In genomic region chr17:82227629-82228277, GRCh38 we compare ENCODE assay signal across 8 cellular contexts. TPM values are rescaled to one million over a fixed set of nuclear protein-coding genes. Genes with fewer than 3 reads are reported as not detected.
DNase-seq lines count a peak whose midpoint lies in the region; ATAC-seq and TF ChIP-seq lines count a peak whose summit lies in the region.

No MANE protein-coding gene starts in this region.

- H3K9ac ChIP-seq in Loucy (ENCODE audit: low read depth, low read length, poor library complexity, severe bottlenecking) (peak overlapping the region; percentile 99), duodenal mucosa (ENCODE audit: low read depth in 1 of 2, low read length in 2 of 2) (peak overlapping the region; percentile 59 to 72)

- peak overlapping the region in 1 of 3 donors; percentile 84 for H3K27ac Mint-ChIP-seq in CD4-positive, CD25-positive, alpha-beta regulatory T cell
- H3K27ac Mint-ChIP-seq in nephron, result no peak overlapping the region

- no peak for DNase-seq in CD4-positive, CD25-positive, alpha-beta regulatory T cell
- DNase-seq in AG20443 (ENCODE audit: low spot score), result no peak
- no peak for DNase-seq in amniotic stem cell (lab: John Stamatoyannopoulos, UW)
- DNase-seq in GM13976 (ENCODE audit: low spot score), result no peak
- DNase-seq in stimulated activated CD4-positive, alpha-beta T cell treated with anti-CD3 and anti-CD28 coated beads, Interleukin-12 subunit alpha, Interleukin-12 subunit beta, amount 100 ng/mL, for 4 hours, result no peak

- no peak overlapping the region for H3K4me3 ChIP-seq in CD4-positive, CD25-positive, alpha-beta regulatory T cell (ENCODE audit: low read depth, low read length)
- H3K4me3 ChIP-seq in Loucy (ENCODE audit: low read length, poor library complexity, severe bottlenecking) (peak overlapping the region; percentile 93), duodenal mucosa (ENCODE audit: low read depth in 1 of 2, low read length in 2 of 2) (peak overlapping the region; percentile 56 to 71)

- peak overlapping the region; percentile 89 for H3K4me2 ChIP-seq in Loucy (ENCODE audit: low read depth, low read length, poor library complexity, severe bottlenecking)

- no peaks in the 10 kb centered on the region for H3K9me3 ChIP-seq in CD4-positive, CD25-positive, alpha-beta regulatory T cell (ENCODE audit: control insufficient read depth in 2 of 2, low read length in 2 of 2)
- H3K9me3 ChIP-seq in Loucy (ENCODE audit: insufficient read depth, low read depth, low read length) (no peaks in the 10 kb centered on the region), duodenal mucosa (ENCODE audit: control insufficient read depth in 1 of 2, low read length in 2 of 2) (no peaks in the 10 kb centered on the region)

- TF ChIP-seq CTCF in Loucy (conservative IDR thresholded peaks at IDR 0.05; ENCODE audit: low read length), result no peak
- no peak for TF ChIP-seq CTCF in nephron (IDR thresholded peaks at IDR 0.05; ENCODE audit: unreplicated experiment in 3 of 3)
- no peak for TF ChIP-seq CTCF in GM13976 (IDR thresholded peaks at IDR 0.05; ENCODE audit: borderline replicate concordance, control extremely low read depth, extremely low read depth, insufficient read depth, missing control alignments)

- H3K4me1 ChIP-seq in CD4-positive, CD25-positive, alpha-beta regulatory T cell (ENCODE audit: control insufficient read depth, insufficient read depth, low read length, poor library complexity, severe bottlenecking), result peaks cover 45% of the 10 kb centered on the region
- peaks cover 12% of the 10 kb centered on the region for H3K4me1 ChIP-seq in Loucy (ENCODE audit: insufficient read depth, low read length, poor library complexity, severe bottlenecking)
- H3K4me1 ChIP-seq in duodenal mucosa (ENCODE audit: control insufficient read depth in 1 of 2, insufficient read depth in 2 of 2, low read length in 2 of 2), result peaks cover 10 to 32% of the 10 kb centered on the region in 2 donors

- no peaks in the 10 kb centered on the region for H3K27me3 Mint-ChIP-seq in CD4-positive, CD25-positive, alpha-beta regulatory T cell
- H3K27me3 Mint-ChIP-seq in nephron (ENCODE audit: low read depth), result peaks cover 15% of the 10 kb centered on the region

- no peak for ATAC-seq in CD4-positive, CD25-positive, alpha-beta regulatory T cell (ENCODE audit: low read depth in 2 of 2)

- no peaks in the 10 kb centered on the region for H3K9me3 Mint-ChIP-seq in CD4-positive, CD25-positive, alpha-beta regulatory T cell
- H3K9me3 Mint-ChIP-seq in nephron, result no peaks in the 10 kb centered on the region

- H3K9me2 ChIP-seq in Loucy (replicated peaks; ENCODE audit: low read depth, low read length), result no peaks in the 10 kb centered on the region

- no peaks in the 10 kb centered on the region for H3K36me3 ChIP-seq in CD4-positive, CD25-positive, alpha-beta regulatory T cell (ENCODE audit: control insufficient read depth, insufficient read depth, low read length)
- no peaks in the 10 kb centered on the region for H3K36me3 ChIP-seq in Loucy (ENCODE audit: insufficient read depth, low read length)
- H3K36me3 ChIP-seq in duodenal mucosa (ENCODE audit: control insufficient read depth in 1 of 2, insufficient read depth in 2 of 2, low read length in 2 of 2), result no peaks in the 10 kb centered on the region

- in situ Hi-C loops in GM13976 (cut with MboI; ENCODE audit: low sequenced_read_pairs, unreplicated experiment), result no loop called here

- H3K4me1 Mint-ChIP-seq in CD4-positive, CD25-positive, alpha-beta regulatory T cell, result peaks cover 0 to 19% (median 5%) of the 10 kb centered on the region in 4 donors
- peaks cover 4% of the 10 kb centered on the region for H3K4me1 Mint-ChIP-seq in nephron

- H3K27ac ChIP-seq in CD4-positive, CD25-positive, alpha-beta regulatory T cell (ENCODE audit: insufficient read depth, low read length, poor library complexity, severe bottlenecking), result peak overlapping the region; percentile 82
- H3K27ac ChIP-seq in duodenal mucosa (ENCODE audit: low read depth, low read length), result peak overlapping the region; percentile 87

- peaks cover 34% of the 10 kb centered on the region for H4K20me1 ChIP-seq in Loucy (ENCODE audit: insufficient read depth, low read length, poor library complexity, severe bottlenecking)

- peak overlapping the region; percentile 63; the same call in 1 of the 2 replicates for H2AFZ ChIP-seq in Loucy (ENCODE audit: low read length)

- H3K36me3 Mint-ChIP-seq in CD4-positive, CD25-positive, alpha-beta regulatory T cell, result no peaks in the 10 kb centered on the region
- no peaks in the 10 kb centered on the region for H3K36me3 Mint-ChIP-seq in nephron (ENCODE audit: low read depth)

- no peaks in the 10 kb centered on the region for H3K27me3 ChIP-seq in CD4-positive, CD25-positive, alpha-beta regulatory T cell (ENCODE audit: control insufficient read depth, insufficient read depth, low read length)
- H3K27me3 ChIP-seq in Loucy (ENCODE audit: insufficient read depth, low read length, poor library complexity, severe bottlenecking), result no peaks in the 10 kb centered on the region
- no peaks in the 10 kb centered on the region for H3K27me3 ChIP-seq in duodenal mucosa (ENCODE audit: control insufficient read depth in 1 of 2, insufficient read depth in 2 of 2, low read length in 2 of 2)

- H3F3A ChIP-seq in Loucy (ENCODE audit: low read depth), result no peaks in the 10 kb centered on the region

- peak overlapping the region; percentile 81 to 92 (median 86) for H3K4me3 Mint-ChIP-seq in CD4-positive, CD25-positive, alpha-beta regulatory T cell
- peak overlapping the region; percentile 60 to 77 (median 62) for H3K4me3 Mint-ChIP-seq in nephron

- peaks cover 61% of the 10 kb centered on the region for H3K79me2 ChIP-seq in Loucy (ENCODE audit: insufficient read depth, low read length)

RNA-seq across cellular contexts. Expression of gene SLC16A3, which starts 1.1 kb away (rescaled TPM):
- 52.5 TPM for total RNA-seq in CD4-positive, CD25-positive, alpha-beta regulatory T cell
- 1 to 10 TPM; 1.5 to 3.3 (median 2.2) TPM for polyA plus RNA-seq in CD4-positive, CD25-positive, alpha-beta regulatory T cell

RNA-seq across cellular contexts. Expression of gene CCDC57, which starts 15.1 kb away (rescaled TPM):
- total RNA-seq in CD4-positive, CD25-positive, alpha-beta regulatory T cell, result 76.6 TPM
- 10 to 100 TPM; 27.7 to 38.9 (median 33.7) TPM for polyA plus RNA-seq in CD4-positive, CD25-positive, alpha-beta regulatory T cell

RNA-seq across cellular contexts. Expression of gene CSNK1D, which starts 45.7 kb away (rescaled TPM):
- total RNA-seq in CD4-positive, CD25-positive, alpha-beta regulatory T cell, result 333 TPM
- 10 to 100 TPM; 41.2 to 50.3 (median 48.6) TPM for polyA plus RNA-seq in CD4-positive, CD25-positive, alpha-beta regulatory T cell
